ENCODE assay signal across 13 cellular contexts in the genomic region with DNA sequence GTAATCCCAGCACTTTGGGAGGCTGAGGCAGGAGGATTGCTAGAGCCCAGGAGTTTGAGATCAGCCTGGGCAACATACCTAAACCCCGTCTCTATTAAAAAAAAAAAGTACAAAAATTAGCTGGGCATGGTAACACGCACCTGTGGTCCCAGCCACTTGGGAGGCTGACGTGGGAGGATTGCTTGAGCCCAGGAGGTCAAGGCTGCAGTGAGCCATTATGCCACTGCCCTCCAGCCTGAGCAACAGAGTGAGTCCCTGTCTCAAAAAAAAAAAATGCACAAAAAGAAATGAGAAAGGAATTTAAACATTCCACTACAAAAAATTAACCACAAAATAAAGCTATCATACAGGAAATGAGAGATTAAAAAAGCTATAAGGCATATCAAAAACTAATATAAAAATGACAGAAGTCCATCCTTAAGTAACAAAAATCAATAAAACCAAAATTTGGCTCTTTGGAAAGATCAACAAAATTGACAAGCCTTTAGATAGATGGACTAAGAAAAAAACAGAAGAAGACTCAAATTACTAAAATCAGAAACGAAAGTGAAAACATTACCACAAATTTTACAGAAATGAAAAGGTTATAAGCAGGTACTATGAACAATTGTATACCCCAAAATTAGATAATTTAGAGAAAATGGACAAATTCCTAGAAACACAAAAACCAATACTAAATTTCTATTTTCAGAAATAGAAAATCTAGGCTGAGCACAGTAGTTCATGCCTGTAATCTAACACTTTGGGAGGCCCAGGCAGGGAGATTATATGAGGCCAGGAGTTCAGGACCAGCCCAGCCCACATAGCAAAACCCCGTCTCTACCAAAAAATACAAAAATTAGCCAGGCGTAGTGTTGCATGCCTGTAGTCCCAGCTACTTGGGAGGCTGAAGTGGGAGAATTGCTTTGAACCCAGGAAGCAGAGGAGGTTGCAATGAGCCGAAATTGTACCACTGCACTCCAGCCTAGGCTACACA. TPM values are rescaled to one million over a fixed set of nuclear protein-coding genes. Genes with fewer than 3 reads are reported as not detected.
DNase-seq lines count a peak whose midpoint lies in the region; ATAC-seq, FAIRE-seq and TF ChIP-seq lines count a peak whose summit lies in the region.
"Had no signal": no experiment of that assay in that cellular context is flagged by ENCODE, and none has a peak within 500 bp of the region (broad histone marks: within the 10 kb centered on the region; RNA-seq: fewer than 3 reads in every experiment).

No MANE protein-coding gene starts in this region.

- no peak for TF ChIP-seq EP300 in upper lobe of left lung (IDR thresholded peaks at IDR 0.05)

- H3K27me3 ChIP-seq in MM.1S (replicated peaks; ENCODE audit: insufficient read depth, low read length) (no peaks in the 10 kb centered on the region), foreskin keratinocyte (peaks cover 15% of the 10 kb centered on the region), upper lobe of left lung (no peaks in the 10 kb centered on the region)
- H3K27me3 ChIP-seq: pancreas, suprapubic skin had no signal

- H3K36me3 ChIP-seq in MM.1S (replicated peaks; ENCODE audit: insufficient read depth, low read length) (no peaks in the 10 kb centered on the region; the same call in 1 of the 2 replicates), upper lobe of left lung (no peaks in the 10 kb centered on the region)
- H3K36me3 ChIP-seq: pancreas, suprapubic skin had no signal

- peak; percentile 9 for FAIRE-seq in GM12892 (lab: Jason Lieb, UNC)
- FAIRE-seq: pancreas had no signal

- no peaks in the 10 kb centered on the region for H3K79me2 ChIP-seq in MM.1S (ENCODE audit: low read length)

- TF ChIP-seq POLR2A in GM12892 (IDR thresholded peaks at IDR 0.05; ENCODE audit: low read depth, low read length): no peak
- no peak for TF ChIP-seq POLR2A in upper lobe of left lung (IDR thresholded peaks at IDR 0.05)

- no peaks in the 10 kb centered on the region for H3K9me2 ChIP-seq in MM.1S (replicated peaks; ENCODE audit: insufficient read depth, low read length)

- CTCF ChIA-PET in RWPE1 (lab: Yijun Ruan, JAX): interaction anchor here (0.6 to 0.7 kb wide), 4 partner anchors 15 to 151 kb away, joined by 3 read pairs; no protein-coding TSS in a partner anchor

- ATAC-seq in GM19463 (IDR thresholded peaks at IDR 0.05; ENCODE audit: unreplicated experiment): peak; percentile 70
- ATAC-seq in HG02938 (IDR thresholded peaks at IDR 0.05; ENCODE audit: unreplicated experiment): peak; percentile 80
- no peak for ATAC-seq in foreskin keratinocyte
- ATAC-seq in upper lobe of left lung (ENCODE audit: low FRiP score in 2 of 2): no peak
- ATAC-seq in esophagus mucosa: no peak
- ATAC-seq: pancreas had no signal

- peaks cover 38% of the 10 kb centered on the region for H3K4me1 ChIP-seq in MM.1S (ENCODE audit: low read length)
- H3K4me1 ChIP-seq in foreskin keratinocyte: no peaks in the 10 kb centered on the region
- no peaks in the 10 kb centered on the region for H3K4me1 ChIP-seq in upper lobe of left lung
- H3K4me1 ChIP-seq: pancreas, suprapubic skin had no signal

- TF ChIP-seq CTCF in MM.1S (IDR thresholded peaks at IDR 0.05; ENCODE audit: low read length) (no peak), foreskin keratinocyte (conservative IDR thresholded peaks at IDR 0.05) (no peak), upper lobe of left lung (IDR thresholded peaks at IDR 0.05) (no peak), RWPE1 (conservative IDR thresholded peaks at IDR 0.05; ENCODE audit: low read depth) (no peak)

- WGBS in upper lobe of left lung, 2 donors: 72 to 83% methylated on average over 7 of the region's 7 CpGs

- no peak overlapping the region for H2AFZ ChIP-seq in MM.1S (ENCODE audit: low read length)

- H3K27ac ChIP-seq in MM.1S (ENCODE audit: low read length) (peak overlapping the region; percentile 55; the same call in 1 of the 2 replicates), foreskin keratinocyte (no peak overlapping the region), upper lobe of left lung (no peak overlapping the region), RWPE1 (no peak overlapping the region)
- H3K27ac ChIP-seq: pancreas, suprapubic skin had no signal

- H3K9ac ChIP-seq in MM.1S (ENCODE audit: low read length): no peak overlapping the region

- H3K4me2 ChIP-seq in MM.1S (ENCODE audit: low read depth, low read length): peak overlapping the region; percentile 58

- POLR2A ChIA-PET in RWPE1 (lab: Yijun Ruan, JAX; ENCODE audit: low non-redundant PET): no interaction called here

- no peak for DNase-seq in GM12892 (ENCODE audit: insufficient read length)
- peak; percentile 70 for DNase-seq in MM.1S
- DNase-seq in foreskin keratinocyte: no peak
- no peak for DNase-seq in upper lobe of left lung
- no peak for DNase-seq in RWPE1 (ENCODE audit: low spot score)
- DNase-seq: head of caudate nucleus; NCI-H1417; pancreas; stimulated activated CD4-positive, alpha-beta T cell treated with anti-CD3 and anti-CD28 coated beads, Interleukin-4, amount 100 ng/mL, for 1 hour had no signal

- no peaks in the 10 kb centered on the region for H4K20me1 ChIP-seq in MM.1S (ENCODE audit: insufficient read depth, low read length)

- H3K4me3 ChIP-seq in MM.1S (ENCODE audit: low read length): no peak overlapping the region
- H3K4me3 ChIP-seq in upper lobe of left lung: no peak overlapping the region
- H3K4me3 ChIP-seq: pancreas, suprapubic skin had no signal

- H3F3A ChIP-seq in MM.1S (ENCODE audit: insufficient read depth, low read length): peaks cover 24% of the 10 kb centered on the region

- H3K9me3 ChIP-seq in MM.1S (replicated peaks; ENCODE audit: insufficient read depth, low read length) (no peaks in the 10 kb centered on the region), upper lobe of left lung (peaks cover 4 to 14% (median 9%) of the 10 kb centered on the region in 4 donors)
- H3K9me3 ChIP-seq: pancreas had no signal

RNA-seq across cellular contexts. Expression of a gene that starts 42.4 kb away (rescaled TPM):
- polyA plus RNA-seq in GM12892 (2012; ENCODE audit: missing spikeins): 0.70 TPM
- total RNA-seq in foreskin keratinocyte (0.67 and 0.78 TPM in 2 replicates), upper lobe of left lung (1 to 10 TPM in 3 of 6 donors, under 1 TPM in 1, not detected in 2; 0.69 to 3.0 (median 1.9) TPM), esophagus mucosa (1.3 TPM)
- 0.99 and 1.1 TPM in 2 replicates for polyA plus RNA-seq in foreskin keratinocyte

Comparison
In these comparisons a context has a peak if more than half of its experiments do, and no peak if none do; other contexts are left out.
1. ATAC-seq: peak in GM19463 (single experiment) and HG02938 (single experiment); none in foreskin keratinocyte (single experiment), upper lobe of left lung (0 of 2) and esophagus mucosa (single experiment).